In the genomic region with DNA sequence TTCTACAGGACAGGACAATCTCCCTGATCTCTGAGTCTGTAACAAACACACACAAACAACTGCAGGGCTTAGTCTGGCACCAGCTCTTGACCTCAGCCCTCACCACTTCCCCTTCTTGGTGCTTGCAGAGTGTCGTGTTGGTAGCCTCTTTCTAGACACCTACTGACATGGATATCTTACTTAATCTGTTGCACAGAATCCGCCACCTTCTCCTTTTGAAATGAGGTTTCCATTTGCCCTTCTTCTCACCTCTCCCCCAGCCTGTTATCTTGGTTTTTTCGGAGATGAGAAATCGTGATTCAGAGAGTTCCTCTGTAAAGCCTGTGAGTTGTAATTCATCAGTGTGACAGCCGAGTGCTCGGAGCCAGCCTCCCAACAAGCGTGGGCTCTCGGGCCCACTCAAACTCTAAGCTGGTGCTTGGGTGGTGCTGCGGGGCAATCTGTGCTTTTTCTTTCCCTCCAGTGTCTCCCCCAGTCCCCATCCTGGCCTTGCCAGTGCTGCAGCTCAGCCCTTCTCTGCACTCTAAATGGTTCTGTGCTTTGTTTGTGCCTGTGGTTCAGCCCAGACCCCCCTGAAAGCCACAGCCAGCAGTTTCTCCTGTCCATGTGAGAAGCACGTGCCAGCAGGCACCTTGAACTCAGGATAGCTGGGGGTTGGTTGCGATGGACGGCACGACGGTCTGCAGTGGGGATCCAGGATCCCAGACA, we compare ENCODE assay signal across 8 cellular contexts. TPM values are rescaled to one million over a fixed set of nuclear protein-coding genes. Genes with fewer than 3 reads are reported as not detected.
DNase-seq lines count a peak whose midpoint lies in the region; ATAC-seq and TF ChIP-seq lines count a peak whose summit lies in the region.

No MANE protein-coding gene starts in this region.

- peaks cover 26% of the 10 kb centered on the region for H3K4me1 ChIP-seq in SJSA1 (replicated peaks)
- peaks cover 5% of the 10 kb centered on the region for H3K4me1 ChIP-seq in right cardiac atrium (ENCODE audit: control insufficient read depth, insufficient read depth, low read length)
- peaks cover 7% of the 10 kb centered on the region for H3K4me1 ChIP-seq in smooth muscle cell (ENCODE audit: low read depth)

- no peaks in the 10 kb centered on the region for H3K27me3 ChIP-seq in SJSA1 (replicated peaks)
- H3K27me3 ChIP-seq in right cardiac atrium (ENCODE audit: control insufficient read depth, insufficient read depth) = no peaks in the 10 kb centered on the region
- H3K27me3 ChIP-seq in smooth muscle cell (ENCODE audit: low read depth) = no peaks in the 10 kb centered on the region

- no peak overlapping the region for H3K9ac ChIP-seq in smooth muscle cell (ENCODE audit: low read depth)

- no peaks in the 10 kb centered on the region for H3K36me3 Mint-ChIP-seq in activated naive CD4-positive, alpha-beta T cell treated with anti-CD3 and anti-CD28 coated beads, Interleukin-2, amount 50 U/mL, for 72 hours

- ATAC-seq in GM18502 (IDR thresholded peaks at IDR 0.05; ENCODE audit: poor library complexity, unreplicated experiment) (peak; percentile 92), HG02973 (IDR thresholded peaks at IDR 0.05; ENCODE audit: unreplicated experiment) (peak; percentile 88), right cardiac atrium (peak; percentile 78 to 84), HG03039 (IDR thresholded peaks at IDR 0.05; ENCODE audit: unreplicated experiment) (no peak)
- peak; percentile 92 to 95 for ATAC-seq in activated naive CD4-positive, alpha-beta T cell treated with anti-CD3 and anti-CD28 coated beads, Interleukin-2, amount 50 U/mL, for 72 hours

- no peaks in the 10 kb centered on the region; the same call in 1 of the 2 replicates for H3K36me3 ChIP-seq in SJSA1
- H3K36me3 ChIP-seq in smooth muscle cell (ENCODE audit: low read depth) = no peaks in the 10 kb centered on the region

- no peak for TF ChIP-seq CTCF in smooth muscle cell (IDR thresholded peaks at IDR 0.05; ENCODE audit: borderline replicate concordance, insufficient read depth, poor library complexity, severe bottlenecking)

- H3K27ac ChIP-seq in SJSA1 (0 out of 2 replicates have a peak overlapping the region, but pooled peaks have one; percentile 1), right cardiac atrium (ENCODE audit: low read length) (peak overlapping the region; percentile 58), smooth muscle cell (ENCODE audit: low read depth) (no peak overlapping the region)

- no peak overlapping the region for H2AFZ ChIP-seq in smooth muscle cell (ENCODE audit: low read depth)

- no peaks in the 10 kb centered on the region for H3K9me3 Mint-ChIP-seq in activated naive CD4-positive, alpha-beta T cell treated with anti-CD3 and anti-CD28 coated beads, Interleukin-2, amount 50 U/mL, for 72 hours

- H3K4me3 ChIP-seq in SJSA1 (peak overlapping the region; percentile 13), right cardiac atrium (ENCODE audit: low read length) (no peak overlapping the region), smooth muscle cell (peak overlapping the region; percentile 6)

- H3K4me2 ChIP-seq in smooth muscle cell = peak overlapping the region; percentile 70

- H3F3A ChIP-seq in smooth muscle cell (ENCODE audit: low read depth) = peaks cover 8% of the 10 kb centered on the region

- H3K9me3 ChIP-seq in SJSA1 (replicated peaks) (no peaks in the 10 kb centered on the region), right cardiac atrium (ENCODE audit: control insufficient read depth, low read length) (no peaks in the 10 kb centered on the region), smooth muscle cell (replicated peaks; ENCODE audit: low read depth) (no peaks in the 10 kb centered on the region)

- H3K27ac Mint-ChIP-seq in activated naive CD4-positive, alpha-beta T cell treated with anti-CD3 and anti-CD28 coated beads, Interleukin-2, amount 50 U/mL, for 72 hours = peak overlapping the region; percentile 82 to 84

- no peaks in the 10 kb centered on the region for H3K79me2 ChIP-seq in smooth muscle cell (ENCODE audit: low read depth)

- WGBS in right cardiac atrium = 35% methylated on average over 14 of the region's 14 CpGs
- WGBS in smooth muscle cell (ENCODE audit: low lambda C conversion rate) = 35% methylated on average over 14 of the region's 14 CpGs

- peaks cover 81% of the 10 kb centered on the region for H4K20me1 ChIP-seq in smooth muscle cell (ENCODE audit: low read depth)

- intact Hi-C loops in right cardiac atrium (cut with DNase I) = no loop called here

- DNase-seq in SJSA1 (ENCODE audit: low read depth in 1 of 2, low spot score in 2 of 2) = peak in 1 of 2 experiments; percentile 65
- peak; percentile 49 to 75 for DNase-seq in activated naive CD4-positive, alpha-beta T cell treated with anti-CD3 and anti-CD28 coated beads, Interleukin-2, amount 50 U/mL, for 72 hours (ENCODE audit: low spot score in 2 of 2)
- DNase-seq in right cardiac atrium = peak in 2 of 3 donors; percentile 65 to 72
- no peak for DNase-seq in smooth muscle cell (lab: John Stamatoyannopoulos, UW; ENCODE audit: unreplicated experiment)
- DNase-seq in NCI-H748 treated with DMSO at 0.1 percent for 48 hours (lab: John Stamatoyannopoulos, UW) = no peak

RNA-seq across cellular contexts. Expression of a gene that starts 28.1 kb away (rescaled TPM):
- 3.9 and 10.4 TPM in 2 replicates for total RNA-seq in SJSA1 (2014; rRNA removed; shearing (Covaris generic))
- total RNA-seq in activated naive CD4-positive, alpha-beta T cell treated with anti-CD3 and anti-CD28 coated beads, Interleukin-2, amount 50 U/mL, for 72 hours = 10 to 100 TPM in 1 of 2 donors, 1 to 10 TPM in 1; 5.5 to 15.0 TPM
- total RNA-seq in right cardiac atrium (10 to 100 TPM; 10.9 to 13.5 (median 12.6) TPM), smooth muscle cell (3.3 and 11.2 TPM in 2 replicates)
- polyA plus RNA-seq in right cardiac atrium (6.7 TPM), smooth muscle cell (3.2 and 5.3 TPM in 2 replicates)

RNA-seq across cellular contexts. Expression of a gene that starts 44.3 kb away (rescaled TPM):
- total RNA-seq in SJSA1 (2014; rRNA removed; shearing (Covaris generic)) = 72.6 and 73.1 TPM in 2 replicates
- total RNA-seq in activated naive CD4-positive, alpha-beta T cell treated with anti-CD3 and anti-CD28 coated beads, Interleukin-2, amount 50 U/mL, for 72 hours = 10 to 100 TPM; 24.2 to 24.9 TPM
- total RNA-seq in right cardiac atrium (10 to 100 TPM; 33.1 to 39.2 (median 36.8) TPM), smooth muscle cell (35.3 and 39.1 TPM in 2 replicates)
- polyA plus RNA-seq in right cardiac atrium (19.4 TPM), smooth muscle cell (31.9 and 42.9 TPM in 2 replicates)

RNA-seq across cellular contexts. Expression of a gene that starts 56.6 kb away (rescaled TPM):
- 0.05 TPM in 1 of 2 replicates, not detected in the other for total RNA-seq in SJSA1 (2014; rRNA removed; shearing (Covaris generic))
- total RNA-seq in activated naive CD4-positive, alpha-beta T cell treated with anti-CD3 and anti-CD28 coated beads, Interleukin-2, amount 50 U/mL, for 72 hours = not detected
- total RNA-seq in right cardiac atrium (not detected), smooth muscle cell (not detected in 2 replicates)
- polyA plus RNA-seq in right cardiac atrium (0.09 TPM), smooth muscle cell (not detected in 2 replicates)

Comparison
In these comparisons a context has a peak if more than half of its experiments do, and no peak if none do; other contexts are left out.
1. DNase-seq: peak in activated naive CD4-positive, alpha-beta T cell treated with anti-CD3 and anti-CD28 coated beads, Interleukin-2, amount 50 U/mL, for 72 hours (2 of 2) and right cardiac atrium (2 of 3); none in smooth muscle cell (single experiment) and NCI-H748 treated with DMSO at 0.1 percent for 48 hours (single experiment).